In genomic region chr11:114367244-114367957, GRCh38 we compare ENCODE assay signal across 2 cellular contexts.
A peak's percentile ranks its signal among the peaks of the same experiment; 100 is the strongest.
TF ChIP-seq lines count a peak whose summit lies in the region.

No MANE protein-coding gene starts in this region.

TF ChIP-seq in GM23338, 12 proteins besides CTCF, POLR2A, EP300 and RAD21:
- TF ChIP-seq EZH2 (IDR thresholded peaks at IDR 0.05; ENCODE audit: low read depth, unreplicated experiment) (no peak), STAT1 (IDR thresholded peaks at IDR 0.05; ENCODE audit: unreplicated experiment) (no peak), JUNB (IDR thresholded peaks at IDR 0.05; ENCODE audit: unreplicated experiment) (no peak), POLR2AphosphoS5 (IDR thresholded peaks at IDR 0.05; ENCODE audit: low read depth) (no peak), ZNF462 (CRISPR knock-in tag; IDR thresholded peaks at IDR 0.05) (no peak), CREB1 (CRISPR knock-in tag; IDR thresholded peaks at IDR 0.05; ENCODE audit: low read depth) (no peak), ZNF331 (CRISPR knock-in tag; IDR thresholded peaks at IDR 0.05; ENCODE audit: low read depth) (no peak), ETS1 (IDR thresholded peaks at IDR 0.05) (no peak), REST (IDR thresholded peaks at IDR 0.05; ENCODE audit: unreplicated experiment) (no peak)

TF ChIP-seq in SK-N-SH treated with all-trans-retinoic acid at 6 μM for 48 hours, 23 proteins besides CTCF, POLR2A, EP300 and RAD21:
- TF ChIP-seq TCF4 (CRISPR knock-in tag; IDR thresholded peaks at IDR 0.05; ENCODE audit: borderline replicate concordance): peak; percentile 19; the same call in 1 of the 2 replicates
- TF ChIP-seq PATZ1 (CRISPR knock-in tag; IDR thresholded peaks at IDR 0.05; ENCODE audit: borderline replicate concordance): no peak
- no peak for TF ChIP-seq GLIS3 (CRISPR knock-in tag; IDR thresholded peaks at IDR 0.05)
- TF ChIP-seq CSDC2 (CRISPR knock-in tag; IDR thresholded peaks at IDR 0.05): 0 out of 2 replicates have a peak, but pooled peaks have one; percentile 75
- peak; percentile 87 for TF ChIP-seq ZNF70 (CRISPR knock-in tag; IDR thresholded peaks at IDR 0.05)
TF ChIP-seq in SK-N-SH treated with all-trans-retinoic acid at 6 μM for 48 hours: peak in this region for 3.
